Comparison of ENCODE assay signal across 1 cellular context in the genomic region with DNA sequence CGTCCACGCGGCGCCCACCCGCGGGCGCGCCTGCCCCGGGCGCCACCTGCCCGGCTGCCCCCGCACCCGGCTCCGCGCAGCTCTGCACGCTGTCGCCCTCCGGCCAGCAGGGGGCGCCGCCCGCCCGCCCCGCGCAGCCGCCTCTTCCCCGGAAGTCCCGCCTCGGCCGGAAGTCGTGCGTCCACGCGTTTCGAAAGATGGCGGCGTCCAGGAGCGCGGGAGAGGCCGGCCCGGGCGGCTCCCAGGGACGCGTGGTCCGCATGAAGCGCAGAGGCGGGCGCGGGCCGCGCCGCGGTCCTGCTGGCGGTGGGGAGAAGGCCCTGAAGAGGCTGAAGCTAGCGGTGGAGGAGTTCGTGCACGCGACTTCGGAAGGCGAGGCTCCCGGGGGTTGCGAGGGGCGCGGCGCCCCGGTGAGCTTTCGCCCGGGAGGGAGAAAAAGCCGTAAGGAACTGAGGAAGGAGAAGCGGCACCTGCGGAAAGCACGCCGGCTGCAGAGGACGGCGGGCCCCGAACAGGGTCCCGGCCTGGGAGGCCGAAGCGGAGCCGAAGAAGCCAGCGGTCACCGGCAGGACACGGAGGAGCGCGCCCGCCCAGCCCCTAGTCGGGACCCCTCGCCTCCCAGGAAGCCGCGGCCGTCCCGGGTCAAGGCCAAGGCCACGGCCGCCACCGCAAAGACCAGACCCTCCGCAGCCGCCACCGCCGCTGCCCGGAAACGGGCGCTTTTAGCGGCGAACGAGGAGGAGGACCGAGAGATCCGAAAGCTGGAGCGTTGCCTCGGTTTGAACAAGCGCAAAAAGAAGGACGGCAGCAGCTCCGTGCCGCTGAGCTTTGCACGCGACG.
TF ChIP-seq lines count a peak whose summit lies in the region.

A gene with protein sequence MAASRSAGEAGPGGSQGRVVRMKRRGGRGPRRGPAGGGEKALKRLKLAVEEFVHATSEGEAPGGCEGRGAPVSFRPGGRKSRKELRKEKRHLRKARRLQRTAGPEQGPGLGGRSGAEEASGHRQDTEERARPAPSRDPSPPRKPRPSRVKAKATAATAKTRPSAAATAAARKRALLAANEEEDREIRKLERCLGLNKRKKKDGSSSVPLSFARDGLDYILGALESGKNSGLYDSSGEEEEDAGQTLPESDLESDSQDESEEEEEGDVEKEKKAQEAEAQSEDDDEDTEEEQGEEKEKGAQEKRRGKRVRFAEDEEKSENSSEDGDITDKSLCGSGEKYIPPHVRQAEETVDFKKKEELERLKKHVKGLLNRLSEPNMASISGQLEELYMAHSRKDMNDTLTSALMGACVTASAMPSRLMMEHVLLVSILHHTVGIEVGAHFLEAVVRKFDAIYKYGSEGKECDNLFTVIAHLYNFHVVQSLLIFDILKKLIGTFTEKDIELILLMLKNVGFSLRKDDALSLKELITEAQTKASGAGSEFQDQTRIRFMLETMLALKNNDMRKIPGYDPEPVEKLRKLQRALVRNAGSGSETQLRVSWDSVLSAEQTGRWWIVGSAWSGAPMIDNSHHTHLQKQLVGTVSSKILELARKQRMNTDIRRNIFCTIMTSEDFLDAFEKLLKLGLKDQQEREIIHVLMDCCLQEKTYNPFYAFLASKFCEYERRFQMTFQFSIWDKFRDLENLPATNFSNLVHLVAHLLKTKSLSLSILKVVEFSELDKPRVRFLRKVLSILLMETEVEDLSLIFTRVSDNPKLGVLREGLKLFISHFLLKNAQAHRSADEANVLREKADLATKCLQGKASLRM (plus strand): TSS at position 172 of the 840 bp plus-strand sequence. CDS start 26 bp downstream, at position 198.

TF ChIP-seq in HepG2, 621 proteins besides CTCF, POLR2A, EP300 and RAD21 (continued from another document):
- TF ChIP-seq ZNF331 (CRISPR knock-in tag; IDR thresholded peaks at IDR 0.05) = peak; percentile 76
- TF ChIP-seq, protein P1, sequence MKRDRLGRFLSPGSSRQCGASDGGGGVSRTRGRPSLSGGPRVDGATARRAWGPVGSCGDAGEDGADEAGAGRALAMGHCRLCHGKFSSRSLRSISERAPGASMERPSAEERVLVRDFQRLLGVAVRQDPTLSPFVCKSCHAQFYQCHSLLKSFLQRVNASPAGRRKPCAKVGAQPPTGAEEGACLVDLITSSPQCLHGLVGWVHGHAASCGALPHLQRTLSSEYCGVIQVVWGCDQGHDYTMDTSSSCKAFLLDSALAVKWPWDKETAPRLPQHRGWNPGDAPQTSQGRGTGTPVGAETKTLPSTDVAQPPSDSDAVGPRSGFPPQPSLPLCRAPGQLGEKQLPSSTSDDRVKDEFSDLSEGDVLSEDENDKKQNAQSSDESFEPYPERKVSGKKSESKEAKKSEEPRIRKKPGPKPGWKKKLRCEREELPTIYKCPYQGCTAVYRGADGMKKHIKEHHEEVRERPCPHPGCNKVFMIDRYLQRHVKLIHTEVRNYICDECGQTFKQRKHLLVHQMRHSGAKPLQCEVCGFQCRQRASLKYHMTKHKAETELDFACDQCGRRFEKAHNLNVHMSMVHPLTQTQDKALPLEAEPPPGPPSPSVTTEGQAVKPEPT (CRISPR knock-in tag; IDR thresholded peaks at IDR 0.05; ENCODE audit: low read depth) = peak; percentile 66; the same call in 1 of the 2 replicates
- no peak for TF ChIP-seq ATF7 (IDR thresholded peaks at IDR 0.05)
- TF ChIP-seq ATF7 (CRISPR knock-in tag; IDR thresholded peaks at IDR 0.05) = 0 out of 2 replicates have a peak, but pooled peaks have one; percentile 13
- TF ChIP-seq YEATS4 (CRISPR knock-in tag; IDR thresholded peaks at IDR 0.05; ENCODE audit: borderline replicate concordance) = peak; percentile 88
- TF ChIP-seq, protein P2, sequence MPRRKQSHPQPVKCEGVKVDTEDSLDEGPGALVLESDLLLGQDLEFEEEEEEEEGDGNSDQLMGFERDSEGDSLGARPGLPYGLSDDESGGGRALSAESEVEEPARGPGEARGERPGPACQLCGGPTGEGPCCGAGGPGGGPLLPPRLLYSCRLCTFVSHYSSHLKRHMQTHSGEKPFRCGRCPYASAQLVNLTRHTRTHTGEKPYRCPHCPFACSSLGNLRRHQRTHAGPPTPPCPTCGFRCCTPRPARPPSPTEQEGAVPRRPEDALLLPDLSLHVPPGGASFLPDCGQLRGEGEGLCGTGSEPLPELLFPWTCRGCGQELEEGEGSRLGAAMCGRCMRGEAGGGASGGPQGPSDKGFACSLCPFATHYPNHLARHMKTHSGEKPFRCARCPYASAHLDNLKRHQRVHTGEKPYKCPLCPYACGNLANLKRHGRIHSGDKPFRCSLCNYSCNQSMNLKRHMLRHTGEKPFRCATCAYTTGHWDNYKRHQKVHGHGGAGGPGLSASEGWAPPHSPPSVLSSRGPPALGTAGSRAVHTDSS (CRISPR knock-in tag; conservative IDR thresholded peaks at IDR 0.05) = no peak
- TF ChIP-seq HDAC1 (CRISPR knock-in tag; IDR thresholded peaks at IDR 0.05) = peak; percentile 96
- 0 out of 2 replicates have a peak, but pooled peaks have one; percentile 63 for TF ChIP-seq JDP2 (CRISPR knock-in tag; IDR thresholded peaks at IDR 0.05; ENCODE audit: borderline replicate concordance)
- TF ChIP-seq REPIN1 (CRISPR knock-in tag; IDR thresholded peaks at IDR 0.05; ENCODE audit: borderline replicate concordance, low read depth) = peak; percentile 84
- TF ChIP-seq, protein P3, sequence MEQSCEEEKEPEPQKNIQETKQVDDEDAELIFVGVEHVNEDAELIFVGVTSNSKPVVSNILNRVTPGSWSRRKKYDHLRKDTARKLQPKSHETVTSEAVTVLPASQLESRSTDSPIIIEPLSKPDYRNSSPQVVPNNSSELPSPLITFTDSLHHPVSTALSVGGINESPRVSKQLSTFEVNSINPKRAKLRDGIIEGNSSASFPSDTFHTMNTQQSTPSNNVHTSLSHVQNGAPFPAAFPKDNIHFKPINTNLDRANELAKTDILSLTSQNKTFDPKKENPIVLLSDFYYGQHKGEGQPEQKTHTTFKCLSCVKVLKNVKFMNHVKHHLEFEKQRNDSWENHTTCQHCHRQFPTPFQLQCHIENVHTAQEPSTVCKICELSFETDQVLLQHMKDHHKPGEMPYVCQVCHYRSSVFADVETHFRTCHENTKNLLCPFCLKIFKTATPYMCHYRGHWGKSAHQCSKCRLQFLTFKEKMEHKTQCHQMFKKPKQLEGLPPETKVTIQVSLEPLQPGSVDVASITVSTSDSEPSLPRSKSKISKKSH (CRISPR knock-in tag; IDR thresholded peaks at IDR 0.05; ENCODE audit: borderline replicate concordance) = peak; percentile 76
- peak; percentile 54 for TF ChIP-seq ZNF766 (CRISPR knock-in tag; IDR thresholded peaks at IDR 0.05; ENCODE audit: borderline replicate concordance)
- TF ChIP-seq, protein P4, sequence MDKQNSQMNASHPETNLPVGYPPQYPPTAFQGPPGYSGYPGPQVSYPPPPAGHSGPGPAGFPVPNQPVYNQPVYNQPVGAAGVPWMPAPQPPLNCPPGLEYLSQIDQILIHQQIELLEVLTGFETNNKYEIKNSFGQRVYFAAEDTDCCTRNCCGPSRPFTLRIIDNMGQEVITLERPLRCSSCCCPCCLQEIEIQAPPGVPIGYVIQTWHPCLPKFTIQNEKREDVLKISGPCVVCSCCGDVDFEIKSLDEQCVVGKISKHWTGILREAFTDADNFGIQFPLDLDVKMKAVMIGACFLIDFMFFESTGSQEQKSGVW (CRISPR knock-in tag; IDR thresholded peaks at IDR 0.05; ENCODE audit: borderline replicate concordance) = no peak
- TF ChIP-seq, protein P5, sequence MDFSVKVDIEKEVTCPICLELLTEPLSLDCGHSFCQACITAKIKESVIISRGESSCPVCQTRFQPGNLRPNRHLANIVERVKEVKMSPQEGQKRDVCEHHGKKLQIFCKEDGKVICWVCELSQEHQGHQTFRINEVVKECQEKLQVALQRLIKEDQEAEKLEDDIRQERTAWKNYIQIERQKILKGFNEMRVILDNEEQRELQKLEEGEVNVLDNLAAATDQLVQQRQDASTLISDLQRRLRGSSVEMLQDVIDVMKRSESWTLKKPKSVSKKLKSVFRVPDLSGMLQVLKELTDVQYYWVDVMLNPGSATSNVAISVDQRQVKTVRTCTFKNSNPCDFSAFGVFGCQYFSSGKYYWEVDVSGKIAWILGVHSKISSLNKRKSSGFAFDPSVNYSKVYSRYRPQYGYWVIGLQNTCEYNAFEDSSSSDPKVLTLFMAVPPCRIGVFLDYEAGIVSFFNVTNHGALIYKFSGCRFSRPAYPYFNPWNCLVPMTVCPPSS (IDR thresholded peaks at IDR 0.05) = no peak
- no peak for TF ChIP-seq MZF1 (CRISPR knock-in tag; IDR thresholded peaks at IDR 0.05; ENCODE audit: borderline replicate concordance)
- TF ChIP-seq ZNF816 (CRISPR knock-in tag; IDR thresholded peaks at IDR 0.05; ENCODE audit: borderline replicate concordance) = peak; percentile 65; the same call in 1 of the 2 replicates
- TF ChIP-seq CBFB (CRISPR knock-in tag; IDR thresholded peaks at IDR 0.05) = peak; percentile 70; the same call in 1 of the 2 replicates
- TF ChIP-seq, protein P6, sequence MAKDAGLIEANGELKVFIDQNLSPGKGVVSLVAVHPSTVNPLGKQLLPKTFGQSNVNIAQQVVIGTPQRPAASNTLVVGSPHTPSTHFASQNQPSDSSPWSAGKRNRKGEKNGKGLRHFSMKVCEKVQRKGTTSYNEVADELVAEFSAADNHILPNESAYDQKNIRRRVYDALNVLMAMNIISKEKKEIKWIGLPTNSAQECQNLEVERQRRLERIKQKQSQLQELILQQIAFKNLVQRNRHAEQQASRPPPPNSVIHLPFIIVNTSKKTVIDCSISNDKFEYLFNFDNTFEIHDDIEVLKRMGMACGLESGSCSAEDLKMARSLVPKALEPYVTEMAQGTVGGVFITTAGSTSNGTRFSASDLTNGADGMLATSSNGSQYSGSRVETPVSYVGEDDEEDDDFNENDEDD (CRISPR knock-in tag; IDR thresholded peaks at IDR 0.05; ENCODE audit: borderline replicate concordance) = peak; percentile 88; the same call in 1 of the 2 replicates
- TF ChIP-seq TEAD3 (CRISPR knock-in tag; optimal IDR thresholded peaks at IDR 0.05; ENCODE audit: borderline replicate concordance) = no peak
- TF ChIP-seq TMF1 (CRISPR knock-in tag; IDR thresholded peaks at IDR 0.05; ENCODE audit: low read depth) = peak; percentile 84; the same call in 1 of the 2 replicates
- no peak for TF ChIP-seq ZNF225 (CRISPR knock-in tag; IDR thresholded peaks at IDR 0.05)
- TF ChIP-seq ZNF292 (CRISPR knock-in tag; IDR thresholded peaks at IDR 0.05; ENCODE audit: borderline replicate concordance, low read depth) = no peak
- peak; percentile 35; the same call in 1 of the 2 replicates for TF ChIP-seq MEIS1 (CRISPR knock-in tag; IDR thresholded peaks at IDR 0.05; ENCODE audit: borderline replicate concordance)
- peak; percentile 88 for TF ChIP-seq TOPORS (CRISPR knock-in tag; IDR thresholded peaks at IDR 0.05)
- no peak for TF ChIP-seq ZNF350 (CRISPR knock-in tag; IDR thresholded peaks at IDR 0.05; ENCODE audit: borderline replicate concordance, low read depth)
- TF ChIP-seq HDAC6 (IDR thresholded peaks at IDR 0.05; ENCODE audit: low read depth, low read length) = no peak
